7 cellular contexts compared by ENCODE assay signal in genomic region chr15:56918046-56918906, GRCh38. TPM values are rescaled to one million over a fixed set of nuclear protein-coding genes. Genes with fewer than 3 reads are reported as not detected.
DNase-seq lines count a peak whose midpoint lies in the region; ATAC-seq and TF ChIP-seq lines count a peak whose summit lies in the region.

TCF12 (plus strand) TSS chr15:56918644; CDS start chr15:56919914, 1,270 bp downstream.

- ATAC-seq in GM18499 (IDR thresholded peaks at IDR 0.05; ENCODE audit: insufficient read depth, unreplicated experiment) (peak; percentile 57), HG02943 (IDR thresholded peaks at IDR 0.05; ENCODE audit: low read depth, unreplicated experiment) (peak; percentile 64)

- peaks cover 0 to 32% of the 10 kb centered on the region in 2 donors for H3K4me1 ChIP-seq in ascending aorta

- DNase-seq in NCI-H187 treated with DMSO at 0.1 percent for 48 hours (lab: John Stamatoyannopoulos, UW) (peak; percentile 35), ascending aorta (ENCODE audit: low spot score in 2 of 2) (peak; percentile 68 to 96), hepatic stellate cell (ENCODE audit: low spot score) (peak; percentile 89), renal cortical epithelial cell (ENCODE audit: low read depth) (peak; percentile 66)

- H3K4me3 ChIP-seq in ascending aorta = peak within 1 kb of the TSS; percentile 87 to 97

- H3K9me3 ChIP-seq in ascending aorta = no peaks in the 10 kb centered on the region

- H3K27ac ChIP-seq in ascending aorta = peak within 1 kb of the TSS; percentile 97 to 98

- intact Hi-C loops in T-helper 2 cell treated with Interferon-gamma antibody and Interleukin-4, amounts not matched to agents 100 ng/mL and 5 ng/mL, for 36 hours (cut with micrococcal nuclease) = loop anchor here (1.0 to 5.0 kb wide), 5 partner anchors 31 to 673 kb away; partner anchors contain the start of gene ZNF280D
- intact Hi-C loops in ascending aorta (cut with DNase I) = loop anchor here (1.0 to 10.0 kb wide), 8 partner anchors 31 to 777 kb away; partner anchors contain the start of genes RFX7 and ZNF280D

- peak; percentile 27 to 50 (median 29) for TF ChIP-seq CTCF in ascending aorta (IDR thresholded peaks at IDR 0.05)

- no peaks in the 10 kb centered on the region for H3K27me3 ChIP-seq in ascending aorta

- H3K36me3 ChIP-seq in ascending aorta = no peaks in the 10 kb centered on the region

RNA-seq across cellular contexts. Expression of gene TCF12, which starts in this region (rescaled TPM):
- total RNA-seq in T-helper 2 cell treated with Interferon-gamma antibody and Interleukin-4, amounts not matched to agents 100 ng/mL and 5 ng/mL, for 36 hours = 68.8 and 72.4 TPM in 2 replicates
- total RNA-seq in ascending aorta (144 TPM), renal cortical epithelial cell (34.7 and 87.6 TPM in 2 replicates)

Comparison
In these comparisons a context has a peak if more than half of its experiments do, and no peak if none do; other contexts are left out.
1. Peak in every context shown above with its lines: DNase-seq, ATAC-seq, H3K4me3 ChIP-seq and H3K27ac ChIP-seq.
2. DNase-seq: peak in every context shown above with its lines; median percentile 89 in hepatic stellate cell; 82 in ascending aorta; 66 in renal cortical epithelial cell; 35 in NCI-H187 treated with DMSO at 0.1 percent for 48 hours.